ENCODE assay signal across 29 cellular contexts in the genomic region with DNA sequence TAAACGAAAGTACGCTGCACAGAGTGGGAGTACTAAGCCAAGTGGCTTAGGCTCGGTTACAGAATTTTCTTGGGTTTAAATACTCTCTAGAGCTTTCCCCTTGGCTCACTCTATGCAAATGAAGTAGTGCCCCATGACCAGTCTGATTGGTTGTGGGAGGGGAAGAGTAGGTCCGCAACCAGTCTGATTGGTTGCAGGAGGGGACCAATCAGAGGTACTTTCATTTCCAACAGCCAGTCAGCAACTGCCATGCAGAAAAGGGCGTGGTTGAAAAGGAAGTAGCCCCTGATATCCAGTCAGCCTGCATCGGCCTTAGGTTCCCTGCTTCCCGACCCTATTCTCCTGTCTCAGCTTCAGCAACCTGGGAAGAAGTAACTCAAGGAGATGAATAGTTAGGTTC.
"Had no signal": no experiment of that assay in that cellular context is flagged by ENCODE, and none has a peak within 500 bp of the region (broad histone marks: within the 10 kb centered on the region; RNA-seq: fewer than 3 reads in every experiment).

No MANE protein-coding gene starts in this region.

- H3K36me3 ChIP-seq: brain microvascular endothelial cell had no signal

- H3K9me3 Mint-ChIP-seq: activated CD4-positive, alpha-beta T cell treated with anti-CD3 and anti-CD28 coated beads, Interleukin-2, amount 10 ng/mL, durations not matched to agents 24 days and 14 days; activated naive CD4-positive, alpha-beta T cell treated with anti-CD3 and anti-CD28 coated beads, Interleukin-2, amount 10 ng/mL, durations not matched to agents 7 days and 5 days; activated naive CD4-positive, alpha-beta T cell treated with anti-CD3 and anti-CD28 coated beads, Interleukin-2, amount 50 U/mL, for 72 hours; activated T-helper 1 cell treated with anti-CD3 and anti-CD28 coated beads, Interleukin-12 subunit alpha, Interleukin-12 subunit beta, Interleukin-2, Interleukin-4 antibody, amounts not matched to agents 30 ng/mL and 10 ng/mL and 1 ng/mL, durations not matched to agents 14 hours and 24 hours and 36 hours; central memory CD8-positive, alpha-beta T cell; T-helper 2 cell treated with Interferon-gamma antibody and Interleukin-4, amounts not matched to agents 5 μg/mL and 100 μg/mL, for 36 hours had no signal

- H3K4me3 ChIP-seq: coronary artery, dorsolateral prefrontal cortex had no signal

- H3K27me3 Mint-ChIP-seq: activated CD4-positive, alpha-beta memory T cell treated with anti-CD3 and anti-CD28 coated beads for 36 hours; activated CD4-positive, alpha-beta T cell treated with anti-CD3 and anti-CD28 coated beads for 36 hours; activated CD4-positive, alpha-beta T cell treated with anti-CD3 and anti-CD28 coated beads, Interleukin-2, amount 10 ng/mL, durations not matched to agents 24 days and 14 days; activated CD8-positive, alpha-beta memory T cell treated with anti-CD3 and anti-CD28 coated beads, Interleukin-2, amount 10 ng/mL, durations not matched to agents 7 days and 5 days; activated naive CD4-positive, alpha-beta T cell treated with anti-CD3 and anti-CD28 coated beads, Interleukin-2, amount 10 ng/mL, durations not matched to agents 7 days and 5 days; activated naive CD8-positive, alpha-beta T cell treated with anti-CD3 and anti-CD28 coated beads, Interleukin-2, amount 10 ng/mL, durations not matched to agents 7 days and 5 days; central memory CD8-positive, alpha-beta T cell; dendritic cell treated with granulocyte-macrophage colony-stimulating factor and Interleukin-4, amounts not matched to agents 40 ng/mL and 50 ng/mL, for 4 days; T-helper 17 cell had no signal

- DNase-seq: activated CD4-positive, alpha-beta memory T cell treated with anti-CD3 and anti-CD28 coated beads for 36 hours; activated CD4-positive, alpha-beta T cell treated with anti-CD3 and anti-CD28 coated beads for 36 hours; activated CD4-positive, alpha-beta T cell treated with anti-CD3 and anti-CD28 coated beads, Interleukin-2, amount 10 ng/mL, durations not matched to agents 24 days and 14 days; activated CD4-positive, CD25-positive, alpha-beta regulatory T cell; activated CD4-positive, CD25-positive, alpha-beta regulatory T cell treated with anti-CD3 and anti-CD28 coated beads, Interleukin-2, amount 50 U/mL, for 72 hours; activated CD8-positive, alpha-beta memory T cell treated with anti-CD3 and anti-CD28 coated beads, Interleukin-2, amount 10 ng/mL, durations not matched to agents 7 days and 5 days; activated CD8-positive, alpha-beta memory T cell treated with anti-CD3 and anti-CD28 coated beads, Interleukin-2, amount 50 U/mL, for 4 hours; activated CD8-positive, alpha-beta T cell treated with anti-CD3 and anti-CD28 coated beads, Interleukin-2, amount 10 ng/mL, durations not matched to agents 7 days and 5 days; activated gamma-delta T cell; activated naive CD4-positive, alpha-beta T cell; activated naive CD4-positive, alpha-beta T cell treated with anti-CD3 and anti-CD28 coated beads, Interleukin-2, amount 10 ng/mL, durations not matched to agents 7 days and 5 days; activated naive CD8-positive, alpha-beta T cell treated with anti-CD3 and anti-CD28 coated beads, Interleukin-2, amount 10 ng/mL, durations not matched to agents 7 days and 5 days; activated T-cell treated with anti-CD3 and anti-CD28 coated beads, Interleukin-2, amount 50 U/mL, for 1 hour; activated T-cell treated with anti-CD3 and anti-CD28 coated beads, Interleukin-2, amount 50 U/mL, for 48 hours; brain microvascular endothelial cell; dorsolateral prefrontal cortex; effector memory CD4-positive, alpha-beta T cell; endodermal cell; foreskin fibroblast; head of caudate nucleus; T-helper 17 cell; T1000 had no signal

- H3K27ac Mint-ChIP-seq: activated CD4-positive, alpha-beta memory T cell treated with anti-CD3 and anti-CD28 coated beads for 36 hours; activated CD4-positive, alpha-beta T cell treated with anti-CD3 and anti-CD28 coated beads for 36 hours; activated CD4-positive, alpha-beta T cell treated with anti-CD3 and anti-CD28 coated beads, Interleukin-2, amount 10 ng/mL, durations not matched to agents 24 days and 14 days; activated CD8-positive, alpha-beta memory T cell treated with anti-CD3 and anti-CD28 coated beads, Interleukin-2, amount 10 ng/mL, durations not matched to agents 7 days and 5 days; activated CD8-positive, alpha-beta T cell treated with anti-CD3 and anti-CD28 coated beads, Interleukin-2, amount 10 ng/mL, durations not matched to agents 7 days and 5 days; activated naive CD4-positive, alpha-beta T cell treated with anti-CD3 and anti-CD28 coated beads, Interleukin-2, amount 10 ng/mL, durations not matched to agents 7 days and 5 days; activated naive CD4-positive, alpha-beta T cell treated with anti-CD3 and anti-CD28 coated beads, Interleukin-2, amount 50 U/mL, for 72 hours; activated naive CD8-positive, alpha-beta T cell treated with anti-CD3 and anti-CD28 coated beads, Interleukin-2, amount 10 ng/mL, durations not matched to agents 7 days and 5 days; activated T-helper 1 cell treated with anti-CD3 and anti-CD28 coated beads, Interleukin-12 subunit alpha, Interleukin-12 subunit beta, Interleukin-2, Interleukin-4 antibody, amounts not matched to agents 30 ng/mL and 10 ng/mL and 1 ng/mL, durations not matched to agents 14 hours and 24 hours and 36 hours; dendritic cell treated with granulocyte-macrophage colony-stimulating factor and Interleukin-4, amounts not matched to agents 40 ng/mL and 50 ng/mL, for 4 days; endodermal cell; T-helper 17 cell; T-helper 2 cell treated with Interferon-gamma antibody and Interleukin-4, amounts not matched to agents 5 μg/mL and 100 μg/mL, for 36 hours had no signal

- H3K27me3 ChIP-seq: brain microvascular endothelial cell, dorsolateral prefrontal cortex had no signal

- H3K4me3 Mint-ChIP-seq: activated CD4-positive, alpha-beta memory T cell treated with anti-CD3 and anti-CD28 coated beads for 36 hours; activated CD4-positive, alpha-beta T cell treated with anti-CD3 and anti-CD28 coated beads for 36 hours; activated CD4-positive, alpha-beta T cell treated with anti-CD3 and anti-CD28 coated beads, Interleukin-2, amount 10 ng/mL, durations not matched to agents 24 days and 14 days; activated CD8-positive, alpha-beta memory T cell treated with anti-CD3 and anti-CD28 coated beads, Interleukin-2, amount 10 ng/mL, durations not matched to agents 7 days and 5 days; activated CD8-positive, alpha-beta T cell treated with anti-CD3 and anti-CD28 coated beads, Interleukin-2, amount 10 ng/mL, durations not matched to agents 7 days and 5 days; activated naive CD4-positive, alpha-beta T cell treated with anti-CD3 and anti-CD28 coated beads, Interleukin-2, amount 10 ng/mL, durations not matched to agents 7 days and 5 days; activated naive CD8-positive, alpha-beta T cell treated with anti-CD3 and anti-CD28 coated beads, Interleukin-2, amount 10 ng/mL, durations not matched to agents 7 days and 5 days; activated T-helper 1 cell treated with anti-CD3 and anti-CD28 coated beads, Interleukin-12 subunit alpha, Interleukin-12 subunit beta, Interleukin-2, Interleukin-4 antibody, amounts not matched to agents 30 ng/mL and 10 ng/mL and 1 ng/mL, durations not matched to agents 14 hours and 24 hours and 36 hours; central memory CD8-positive, alpha-beta T cell; dendritic cell treated with granulocyte-macrophage colony-stimulating factor and Interleukin-4, amounts not matched to agents 40 ng/mL and 50 ng/mL, for 4 days; endodermal cell; T-helper 17 cell; T-helper 2 cell treated with Interferon-gamma antibody and Interleukin-4, amounts not matched to agents 5 μg/mL and 100 μg/mL, for 36 hours had no signal

- ATAC-seq: activated CD4-positive, alpha-beta T cell treated with anti-CD3 and anti-CD28 coated beads for 36 hours; activated CD8-positive, alpha-beta memory T cell treated with anti-CD3 and anti-CD28 coated beads, Interleukin-2, amount 10 ng/mL, durations not matched to agents 7 days and 5 days; activated CD8-positive, alpha-beta T cell treated with anti-CD3 and anti-CD28 coated beads, Interleukin-2, amount 10 ng/mL, durations not matched to agents 7 days and 5 days; activated naive CD4-positive, alpha-beta T cell treated with anti-CD3 and anti-CD28 coated beads, Interleukin-2, amount 50 U/mL, for 72 hours; esophagus mucosa; T-helper 17 cell had no signal
